9 cellular contexts compared by ENCODE assay signal in genomic region chr15:78212546-78213424, GRCh38. TPM values are rescaled to one million over a fixed set of nuclear protein-coding genes. Genes with fewer than 3 reads are reported as not detected.
DNase-seq lines count a peak whose midpoint lies in the region; ATAC-seq and TF ChIP-seq lines count a peak whose summit lies in the region.
"Had no signal": no experiment of that assay in that cellular context is flagged by ENCODE, and none has a peak within 500 bp of the region (broad histone marks: within the 10 kb centered on the region; RNA-seq: fewer than 3 reads in every experiment).

No MANE protein-coding gene starts in this region.

- H3K27ac ChIP-seq in adrenal gland (peak overlapping the region in 2 of 5 donors; percentile 37 to 38), right atrium auricular region (peak overlapping the region; percentile 81 to 93)

- WGBS in adrenal gland, 4 donors, result 51 to 78% (median 57%) methylated on average over 8 to 17 of the region's 17 CpGs

- no peak for TF ChIP-seq CTCF in adrenal gland (IDR thresholded peaks at IDR 0.05)
- no peak for TF ChIP-seq CTCF in right atrium auricular region (IDR thresholded peaks at IDR 0.05)

- no peak overlapping the region for H3K4me3 ChIP-seq in adrenal gland
- H3K4me3 ChIP-seq in right atrium auricular region, result no peak overlapping the region

- TF ChIP-seq POLR2A in adrenal gland (IDR thresholded peaks at IDR 0.05), result no peak
- no peak for TF ChIP-seq POLR2A in GM18505 (IDR thresholded peaks at IDR 0.05; ENCODE audit: borderline replicate concordance, extremely low read depth, insufficient read depth, insufficient read length)

- H3K27me3 ChIP-seq in adrenal gland (no peaks in the 10 kb centered on the region), right atrium auricular region (no peaks in the 10 kb centered on the region)

- intact Hi-C loops in adrenal gland (cut with DNase I), result no loop called here

- H3K9me3 ChIP-seq in adrenal gland (replicated peaks in 1 of 3) (no peaks in the 10 kb centered on the region), right atrium auricular region (no peaks in the 10 kb centered on the region)

- DNase-seq in HT1080 (ENCODE audit: low read depth) (peak; percentile 93), adrenal gland (peak; percentile 84 to 94 (median 90)), right atrium auricular region (ENCODE audit: low spot score) (peak; percentile 77), stromal cell of bone marrow (ENCODE audit: low read depth) (peak; percentile 38), germinal center (ENCODE audit: low spot score) (no peak)
- DNase-seq: naive B cell had no signal

- ATAC-seq in GM18505 (IDR thresholded peaks at IDR 0.05; ENCODE audit: unreplicated experiment) (no peak), GM19452 (IDR thresholded peaks at IDR 0.05; ENCODE audit: unreplicated experiment) (no peak), GM21528 (IDR thresholded peaks at IDR 0.05; ENCODE audit: low FRiP score, unreplicated experiment) (no peak)

- H3K36me3 ChIP-seq in adrenal gland (replicated peaks in 1 of 2), result no peaks in the 10 kb centered on the region
- no peaks in the 10 kb centered on the region for H3K36me3 ChIP-seq in right atrium auricular region

- H3K4me1 ChIP-seq in adrenal gland (replicated peaks in 1 of 2) (peaks cover 32% of the 10 kb centered on the region in 2 donors), right atrium auricular region (peaks cover 0 to 79% of the 10 kb centered on the region in 2 donors)

RNA-seq across cellular contexts. Expression of gene ACSBG1, which starts 21.6 kb away (rescaled TPM):
- 0.20 and 0.24 TPM in 2 replicates for total RNA-seq in HT1080 (2014; rRNA removed; shearing (Covaris generic))
- polyA plus RNA-seq in HT1080 (2015; cell fraction: cytosol; rRNA removed), result 0.05 and 0.08 TPM in 2 replicates
- polyA plus RNA-seq in HT1080 (2015; cell fraction: nucleus; rRNA removed), result 0.41 TPM in 1 of 2 replicates, not detected in the other
- total RNA-seq in adrenal gland, result 10 to 100 TPM in 4 of 8 donors, 1 to 10 TPM in 4; 1.9 to 42.3 (median 9.8) TPM
- 1 to 10 TPM; 2.5 to 5.8 (median 4.3) TPM for polyA plus RNA-seq in adrenal gland
- total RNA-seq in right atrium auricular region, result not detected

RNA-seq across cellular contexts. Expression of gene DNAJA4, which starts 51.6 kb away (rescaled TPM):
- total RNA-seq in HT1080 (2014; rRNA removed; shearing (Covaris generic)), result not detected in 2 replicates
- polyA plus RNA-seq in HT1080 (2015; cell fraction: cytosol; rRNA removed), result not detected in 2 replicates
- not detected in 2 replicates for polyA plus RNA-seq in HT1080 (2015; cell fraction: nucleus; rRNA removed)
- total RNA-seq in adrenal gland (10 to 100 TPM; 11.7 to 26.2 (median 21.8) TPM), right atrium auricular region (10 to 100 TPM; 70.0 to 78.0 TPM)
- polyA plus RNA-seq in adrenal gland, result 10 to 100 TPM; 18.8 to 43.5 (median 19.8) TPM

Comparison
In these comparisons a context has a peak if more than half of its experiments do, and no peak if none do; other contexts are left out.
1. RNA of gene DNAJA4, which starts 51.6 kb away (total RNA-seq): 70.0 to 78.0 TPM in right atrium auricular region and 11.7 to 26.2 TPM in adrenal gland; not detected in HT1080; every median in the first group is over 10 times any median in the second.